In genomic region chr9:129121483-129121882, GRCh38 we compare ENCODE assay signal across 20 cellular contexts. TPM values are rescaled to one million over a fixed set of nuclear protein-coding genes. Genes with fewer than 3 reads are reported as not detected.
DNase-seq lines count a peak whose midpoint lies in the region; ATAC-seq and TF ChIP-seq lines count a peak whose summit lies in the region.
"Had no signal": no experiment of that assay in that cellular context is flagged by ENCODE, and none has a peak within 500 bp of the region (broad histone marks: within the 10 kb centered on the region; RNA-seq: fewer than 3 reads in every experiment).

No MANE protein-coding gene starts in this region.

- peaks cover 5% of the 10 kb centered on the region for H3K4me1 ChIP-seq in mammary epithelial cell (ENCODE audit: insufficient read depth, low read length)

- H3K4me2 ChIP-seq in mammary epithelial cell (ENCODE audit: insufficient read depth, low read depth, low read length) = no peak overlapping the region
- H3K4me2 ChIP-seq: neural progenitor cell had no signal

- no peak overlapping the region for H2AFZ ChIP-seq in mammary epithelial cell (ENCODE audit: low read depth, low read length)
- H2AFZ ChIP-seq: neural progenitor cell had no signal

- H3K4me3 ChIP-seq in mammary epithelial cell (replicated peaks in 1 of 3; ENCODE audit: insufficient read depth in 1 of 3, low read depth in 2 of 3, low read length in 3 of 3) = no peak overlapping the region
- H3K4me3 ChIP-seq: neural progenitor cell had no signal

- H3K27ac ChIP-seq in mammary epithelial cell (ENCODE audit: insufficient read depth, low read depth, low read length) = no peak overlapping the region
- H3K27ac ChIP-seq: C4-2B, neural progenitor cell had no signal

- in situ Hi-C loops in mammary epithelial cell (cut with MboI; ENCODE audit: low sequenced_read_pairs in 2 of 2) = no loop called here

- CTCF ChIA-PET in mammary epithelial cell (lab: Charles Lee; ENCODE audit: low non-redundant PET) = no interaction called here

- DNase-seq in LHCN-M2 (ENCODE audit: low read depth) (peak; percentile 94), mammary epithelial cell (peak; percentile 56), hippocampal formation (lab: John Stamatoyannopoulos, UW) (peak; percentile 34 to 39), GDM1 (lab: John Stamatoyannopoulos, UW) (no peak), hepatic stellate cell (ENCODE audit: low spot score) (no peak), dedifferentiated amniotic fluid mesenchymal stem cell (ENCODE audit: extremely low spot score) (no peak)
- no peak for DNase-seq in stimulated activated effector memory CD8-positive, alpha-beta T cell treated with anti-CD3 and anti-CD28 coated beads, Interleukin-12 subunit alpha, Interleukin-12 subunit beta, amount 100 ng/mL, for 72 hours (ENCODE audit: low spot score in 2 of 2)
- no peak for DNase-seq in stimulated activated CD4-positive, alpha-beta T cell treated with anti-CD3 and anti-CD28 coated beads, Interleukin-1b, Interleukin-23, amount 100 ng/mL, for 48 hours
- DNase-seq: activated CD4-positive, alpha-beta T cell treated with anti-CD3 and anti-CD28 coated beads for 4 hours; activated naive CD8-positive, alpha-beta T cell treated with anti-CD3 and anti-CD28 coated beads, Interleukin-2, amount 50 U/mL, for 24 hours; activated T-cell treated with anti-CD3 and anti-CD28 coated beads, Interleukin-2, amount 50 U/mL, for 4 hours; H9; NCI-H1048; NCI-H2171; NK-92 treated with Interleukin-12 subunit alpha and Interleukin-12 subunit beta, amount 100 ng/mL, for 24 hours; SHP77 treated with DMSO at 0.1 percent for 48 hours had no signal

- H3K9me3 Mint-ChIP-seq in stimulated activated effector memory CD8-positive, alpha-beta T cell treated with anti-CD3 and anti-CD28 coated beads, Interleukin-12 subunit alpha, Interleukin-12 subunit beta, amount 100 ng/mL, for 72 hours = no peaks in the 10 kb centered on the region
- H3K9me3 Mint-ChIP-seq: activated naive CD8-positive, alpha-beta T cell treated with anti-CD3 and anti-CD28 coated beads, Interleukin-2, amount 50 U/mL, for 24 hours; activated T-cell treated with anti-CD3 and anti-CD28 coated beads, Interleukin-2, amount 50 U/mL, for 4 hours; H9; neural progenitor cell; stimulated activated memory B cell treated with anti-CD40 and anti-IgM and Interleukin-4, amounts not matched to agents 10 μg/mL and 1 μg/mL and 100 μg/mL, for 72 hours had no signal

- BruUV-seq in mammary epithelial cell (replicated peaks; lab: Mats Ljungman, UMichigan) = no TSS peak

- no peak for ATAC-seq in stimulated activated effector memory CD8-positive, alpha-beta T cell treated with anti-CD3 and anti-CD28 coated beads, Interleukin-12 subunit alpha, Interleukin-12 subunit beta, amount 100 ng/mL, for 72 hours
- ATAC-seq: activated naive CD8-positive, alpha-beta T cell treated with anti-CD3 and anti-CD28 coated beads, Interleukin-2, amount 50 U/mL, for 24 hours; activated T-cell treated with anti-CD3 and anti-CD28 coated beads, Interleukin-2, amount 50 U/mL, for 4 hours; HepG2; stimulated activated memory B cell treated with anti-CD40 and anti-IgM and Interleukin-4, amounts not matched to agents 10 μg/mL and 1 μg/mL and 100 μg/mL, for 72 hours had no signal

- intact Hi-C loops in mammary epithelial cell (cut with micrococcal nuclease) = no loop called here

- dilution Hi-C loops in mammary epithelial cell (cut with HindIII; ENCODE audit: low sequenced_read_pairs) = no loop called here

- 61% methylated on average over 3 of the region's 3 CpGs for WGBS in mammary epithelial cell (ENCODE audit: low coverage, missing lambda C conversion rate)

- no peaks in the 10 kb centered on the region for H3K27me3 ChIP-seq in mammary epithelial cell (ENCODE audit: insufficient read depth, low read length)
- H3K27me3 ChIP-seq: neural progenitor cell had no signal

- H3K4me3 Mint-ChIP-seq in stimulated activated effector memory CD8-positive, alpha-beta T cell treated with anti-CD3 and anti-CD28 coated beads, Interleukin-12 subunit alpha, Interleukin-12 subunit beta, amount 100 ng/mL, for 72 hours = no peak overlapping the region
- H3K4me3 Mint-ChIP-seq: activated naive CD8-positive, alpha-beta T cell treated with anti-CD3 and anti-CD28 coated beads, Interleukin-2, amount 50 U/mL, for 24 hours; activated T-cell treated with anti-CD3 and anti-CD28 coated beads, Interleukin-2, amount 50 U/mL, for 4 hours; H9; neural progenitor cell; stimulated activated memory B cell treated with anti-CD40 and anti-IgM and Interleukin-4, amounts not matched to agents 10 μg/mL and 1 μg/mL and 100 μg/mL, for 72 hours had no signal

- H3K79me2 ChIP-seq in mammary epithelial cell (ENCODE audit: insufficient read depth, low read length) = peaks cover 25% of the 10 kb centered on the region

- peaks cover 71% of the 10 kb centered on the region for H3K36me3 Mint-ChIP-seq in stimulated activated effector memory CD8-positive, alpha-beta T cell treated with anti-CD3 and anti-CD28 coated beads, Interleukin-12 subunit alpha, Interleukin-12 subunit beta, amount 100 ng/mL, for 72 hours

- H3K9me3 ChIP-seq in mammary epithelial cell (replicated peaks; ENCODE audit: insufficient read depth, low read length) = no peaks in the 10 kb centered on the region

- peaks cover 5% of the 10 kb centered on the region for H3K36me3 ChIP-seq in mammary epithelial cell (ENCODE audit: insufficient read depth, low read length)
- H3K36me3 ChIP-seq: neural progenitor cell had no signal

- H3K27ac Mint-ChIP-seq in stimulated activated effector memory CD8-positive, alpha-beta T cell treated with anti-CD3 and anti-CD28 coated beads, Interleukin-12 subunit alpha, Interleukin-12 subunit beta, amount 100 ng/mL, for 72 hours = peak overlapping the region; percentile 67
- H3K27ac Mint-ChIP-seq: activated naive CD8-positive, alpha-beta T cell treated with anti-CD3 and anti-CD28 coated beads, Interleukin-2, amount 50 U/mL, for 24 hours; neural progenitor cell; stimulated activated memory B cell treated with anti-CD40 and anti-IgM and Interleukin-4, amounts not matched to agents 10 μg/mL and 1 μg/mL and 100 μg/mL, for 72 hours had no signal

- no peak overlapping the region for H3K9ac ChIP-seq in mammary epithelial cell (ENCODE audit: insufficient read depth, low read length)
- H3K9ac ChIP-seq: neural progenitor cell had no signal

- no peaks in the 10 kb centered on the region for H4K20me1 ChIP-seq in mammary epithelial cell (ENCODE audit: insufficient read depth, low read length)

- TF ChIP-seq CTCF in mammary epithelial cell (conservative IDR thresholded peaks at IDR 0.05 in 1 of 2, IDR thresholded peaks at IDR 0.05 in 1 of 2; ENCODE audit: extremely low read depth in 1 of 2, insufficient read depth in 1 of 2, low read depth in 1 of 2, low read length in 2 of 2) = no peak

- no peaks in the 10 kb centered on the region for H3K4me1 Mint-ChIP-seq in stimulated activated effector memory CD8-positive, alpha-beta T cell treated with anti-CD3 and anti-CD28 coated beads, Interleukin-12 subunit alpha, Interleukin-12 subunit beta, amount 100 ng/mL, for 72 hours
- H3K4me1 Mint-ChIP-seq: activated naive CD8-positive, alpha-beta T cell treated with anti-CD3 and anti-CD28 coated beads, Interleukin-2, amount 50 U/mL, for 24 hours had no signal

RNA-seq across cellular contexts. Expression of gene PTPA, which starts 10.3 kb away (rescaled TPM):
- total RNA-seq in LHCN-M2 (2014; rRNA removed) (113 and 122 TPM in 2 replicates), mammary epithelial cell (100 to 1,000 TPM in 1 of 2 donors, 10 to 100 TPM in 1; 73.7 to 122 TPM)
- polyA plus RNA-seq in LHCN-M2 (2012) = 113 TPM
- 120 TPM for polyA plus RNA-seq in mammary epithelial cell
- polyA minus RNA-seq in mammary epithelial cell = 218 TPM

RNA-seq across cellular contexts. Expression of gene CRAT, which starts 10.9 kb away (rescaled TPM):
- total RNA-seq in LHCN-M2 (2014; rRNA removed) (41.9 and 47.9 TPM in 2 replicates), mammary epithelial cell (10 to 100 TPM; 11.1 to 17.7 TPM)
- 43.1 TPM for polyA plus RNA-seq in LHCN-M2 (2012)
- 2.5 TPM for polyA plus RNA-seq in mammary epithelial cell
- 0.52 TPM for polyA minus RNA-seq in mammary epithelial cell

RNA-seq across cellular contexts. Expression of gene DOLPP1, which starts 40.6 kb away (rescaled TPM):
- total RNA-seq in LHCN-M2 (2014; rRNA removed) = 11.1 and 12.8 TPM in 2 replicates
- polyA plus RNA-seq in LHCN-M2 (2012) = 11.3 TPM
- 10 to 100 TPM; 11.3 to 20.1 TPM for total RNA-seq in mammary epithelial cell
- polyA plus RNA-seq in mammary epithelial cell = 16.8 TPM
- polyA minus RNA-seq in mammary epithelial cell = 17.3 TPM

RNA-seq across cellular contexts. Expression of gene IER5L, which starts 56.6 kb away (rescaled TPM):
- total RNA-seq in LHCN-M2 (2014; rRNA removed) = 10.7 and 12.5 TPM in 2 replicates
- 5.1 TPM for polyA plus RNA-seq in LHCN-M2 (2012)
- total RNA-seq in mammary epithelial cell = 10 to 100 TPM; 13.5 to 34.2 TPM
- polyA plus RNA-seq in mammary epithelial cell = 7.0 TPM
- 1.4 TPM for polyA minus RNA-seq in mammary epithelial cell

Comparison
In these comparisons a context has a peak if more than half of its experiments do, and no peak if none do; other contexts are left out.
1. DNase-seq: peak in LHCN-M2 (single experiment), mammary epithelial cell (single experiment) and hippocampal formation (2 of 2); none in stimulated activated effector memory CD8-positive, alpha-beta T cell treated with anti-CD3 and anti-CD28 coated beads, Interleukin-12 subunit alpha, Interleukin-12 subunit beta, amount 100 ng/mL, for 72 hours (0 of 2), GDM1 (single experiment), hepatic stellate cell (single experiment), stimulated activated CD4-positive, alpha-beta T cell treated with anti-CD3 and anti-CD28 coated beads, Interleukin-1b, Interleukin-23, amount 100 ng/mL, for 48 hours (single experiment) and dedifferentiated amniotic fluid mesenchymal stem cell (single experiment).